ENCODE assay signal across 8 cellular contexts in genomic region chr15:90402230-90402629, GRCh38. TPM values are rescaled to one million over a fixed set of nuclear protein-coding genes. Genes with fewer than 3 reads are reported as not detected.
DNase-seq lines count a peak whose midpoint lies in the region; ATAC-seq, FAIRE-seq and TF ChIP-seq lines count a peak whose summit lies in the region.

No MANE protein-coding gene starts in this region.

- H3K9me3 Mint-ChIP-seq in neural crest cell: no peaks in the 10 kb centered on the region

- DNase-seq in HCEC 1CT: peak; percentile 93
- peak; percentile 56 for DNase-seq in SK-MEL-5 (ENCODE audit: low read depth, low spot score)
- DNase-seq in epithelial cell of prostate (ENCODE audit: low read depth, low spot score): no peak
- no peak for DNase-seq in neural crest cell (ENCODE audit: low read depth, low spot score)
- DNase-seq in NCI-H2227 treated with DMSO at 0.1 percent for 48 hours (lab: John Stamatoyannopoulos, UW): no peak
- DNase-seq in activated CD4-positive, alpha-beta T cell treated with anti-CD3 and anti-CD28 coated beads for 4 hours: no peak

- ATAC-seq in GM21526 (IDR thresholded peaks at IDR 0.05; ENCODE audit: low FRiP score, unreplicated experiment): no peak

- in situ Hi-C loops in SK-MEL-5 (cut with HindIII; ENCODE audit: low pct_unique_long_range_greater_than_20kb, low sequenced_read_pairs): no loop called here

- no peak for TF ChIP-seq CTCF in neural crest cell (conservative IDR thresholded peaks at IDR 0.05)

- H3K27ac Mint-ChIP-seq in neural crest cell (ENCODE audit: unreplicated experiment): peak overlapping the region; percentile 12

- no peaks in the 10 kb centered on the region for H3K36me3 Mint-ChIP-seq in neural crest cell (ENCODE audit: low read depth)

- FAIRE-seq in A204.1 (lab: Jason Lieb, UNC): peak; percentile 23

- no peaks in the 10 kb centered on the region for H3K27me3 Mint-ChIP-seq in neural crest cell (ENCODE audit: low read depth)

- H3K4me1 Mint-ChIP-seq in neural crest cell: peaks cover 33% of the 10 kb centered on the region

- H3K4me3 Mint-ChIP-seq in neural crest cell: no peak overlapping the region

- peak overlapping the region; percentile 84 for H3K27ac ChIP-seq in epithelial cell of prostate

RNA-seq across cellular contexts. Expression of gene IQGAP1, which starts 14.2 kb away (rescaled TPM):
- 141 and 153 TPM in 2 replicates for total RNA-seq in SK-MEL-5 (2014; rRNA removed; shearing (Covaris generic))
- polyA plus RNA-seq in SK-MEL-5 (2015; cell fraction: cytosol; rRNA removed): 87.7 and 139 TPM in 2 replicates
- polyA plus RNA-seq in SK-MEL-5 (2015; cell fraction: nucleus; rRNA removed): 140 and 181 TPM in 2 replicates
- 46.1 and 49.2 TPM in 2 replicates for total RNA-seq in neural crest cell

RNA-seq across cellular contexts. Expression of gene ZNF774, which starts 50.1 kb away (rescaled TPM):
- total RNA-seq in SK-MEL-5 (2014; rRNA removed; shearing (Covaris generic)): 2.1 and 2.2 TPM in 2 replicates
- 0.96 and 2.8 TPM in 2 replicates for polyA plus RNA-seq in SK-MEL-5 (2015; cell fraction: cytosol; rRNA removed)
- 1.6 and 2.8 TPM in 2 replicates for polyA plus RNA-seq in SK-MEL-5 (2015; cell fraction: nucleus; rRNA removed)
- total RNA-seq in neural crest cell: 5.9 and 6.2 TPM in 2 replicates

Comparison
In these comparisons a context has a peak if more than half of its experiments do, and no peak if none do; other contexts are left out.
1. DNase-seq: peak in HCEC 1CT (single experiment) and SK-MEL-5 (single experiment); none in epithelial cell of prostate (single experiment), neural crest cell (single experiment), NCI-H2227 treated with DMSO at 0.1 percent for 48 hours (single experiment) and activated CD4-positive, alpha-beta T cell treated with anti-CD3 and anti-CD28 coated beads for 4 hours (0 of 2).